In genomic region chr12:116714175-116714574, GRCh38 we compare ENCODE assay signal across 16 cellular contexts. TPM values are rescaled to one million over a fixed set of nuclear protein-coding genes. Genes with fewer than 3 reads are reported as not detected.
A peak's percentile ranks its signal among the peaks of the same experiment; 100 is the strongest.
DNase-seq lines count a peak whose midpoint lies in the region; ATAC-seq and TF ChIP-seq lines count a peak whose summit lies in the region.
"Had no signal": no experiment of that assay in that cellular context is flagged by ENCODE, and none has a peak within 500 bp of the region (broad histone marks: within the 10 kb centered on the region; RNA-seq: fewer than 3 reads in every experiment).

No MANE protein-coding gene starts in this region.

- peak; percentile 39 for DNase-seq in fibroblast of villous mesenchyme (ENCODE audit: low read depth)
- no peak for DNase-seq in stimulated activated effector memory CD8-positive, alpha-beta T cell treated with anti-CD3 and anti-CD28 coated beads, Interleukin-12 subunit alpha, Interleukin-12 subunit beta, amount 100 ng/mL, for 72 hours (ENCODE audit: low spot score in 2 of 2)
- DNase-seq in type B pancreatic cell (ENCODE audit: extremely low spot score, unreplicated experiment) = no peak
- no peak for DNase-seq in progenitor cell of endocrine pancreas (ENCODE audit: low spot score, unreplicated experiment)
- DNase-seq in NCI-H446 treated with DMSO at 0.1 percent for 48 hours (lab: John Stamatoyannopoulos, UW) = no peak
- DNase-seq: ACHN, EL, HFFc6, NCI-H1105, NCI-H1694 treated with DMSO at 0.1 percent for 48 hours, NCI-H2107, NCI-H2227 treated with DMSO at 0.1 percent for 48 hours, NCI-H524, PC-9 had no signal

- peaks cover 35 to 71% (median 62%) of the 10 kb centered on the region in 10 experiments for H3K4me1 ChIP-seq in BLaER1 treated with 17β-estradiol and CSF1 and Interleukin-3, amounts not matched to agents 10 nM and 100 nM
- peaks cover 35% of the 10 kb centered on the region for H3K4me1 ChIP-seq in HEK293 (ENCODE audit: control insufficient read depth, insufficient read depth, low read length)

- peak overlapping the region in 1 of 11 experiments; percentile 36; a peak in 1 of 22 replicates for H3K9ac ChIP-seq in BLaER1 treated with 17β-estradiol and CSF1 and Interleukin-3, amounts not matched to agents 10 nM and 100 nM

- H3K36me3 ChIP-seq in BLaER1 treated with 17β-estradiol and CSF1 and Interleukin-3, amounts not matched to agents 10 nM and 100 nM = peaks cover 33 to 61% (median 41%) of the 10 kb centered on the region in 11 experiments
- H3K36me3 ChIP-seq in HEK293 (ENCODE audit: control insufficient read depth in 2 of 2, insufficient read depth in 1 of 2, low read length in 2 of 2) = peaks cover 0 to 11% of the 10 kb centered on the region in 2 experiments; a peak in 1 of 3 replicates

- H3K4me3 ChIP-seq in BLaER1 treated with 17β-estradiol and CSF1 and Interleukin-3, amounts not matched to agents 10 nM and 100 nM = no peak overlapping the region
- H3K4me3 ChIP-seq in HEK293 (ENCODE audit: low read depth, low read length) (no peak overlapping the region), fibroblast of villous mesenchyme (ENCODE audit: low read depth, low read length) (no peak overlapping the region)
- H3K4me3 ChIP-seq: PC-9 had no signal

- H3K4me3 Mint-ChIP-seq in stimulated activated effector memory CD8-positive, alpha-beta T cell treated with anti-CD3 and anti-CD28 coated beads, Interleukin-12 subunit alpha, Interleukin-12 subunit beta, amount 100 ng/mL, for 72 hours = no peak overlapping the region
- H3K4me3 Mint-ChIP-seq in type B pancreatic cell (no peak overlapping the region), progenitor cell of endocrine pancreas (ENCODE audit: low read depth) (no peak overlapping the region)
- H3K4me3 Mint-ChIP-seq: HFFc6 had no signal

- H3K36me3 Mint-ChIP-seq in stimulated activated effector memory CD8-positive, alpha-beta T cell treated with anti-CD3 and anti-CD28 coated beads, Interleukin-12 subunit alpha, Interleukin-12 subunit beta, amount 100 ng/mL, for 72 hours = peaks cover 64% of the 10 kb centered on the region
- H3K36me3 Mint-ChIP-seq in type B pancreatic cell (peaks cover 17% of the 10 kb centered on the region), progenitor cell of endocrine pancreas (ENCODE audit: insufficient read depth) (peaks cover 17% of the 10 kb centered on the region)

- CTCF ChIA-PET in HEK293 (lab: Yijun Ruan, JAX) = interaction anchor here (0.8 to 1.1 kb wide), 2 partner anchors 11 to 13 kb away, joined by 3 read pairs; no protein-coding TSS in a partner anchor

- peaks cover 17% of the 10 kb centered on the region for H3K27me3 Mint-ChIP-seq in type B pancreatic cell
- H3K27me3 Mint-ChIP-seq in progenitor cell of endocrine pancreas = peaks cover 7% of the 10 kb centered on the region

- H3K9me3 ChIP-seq in BLaER1 treated with 17β-estradiol and CSF1 and Interleukin-3, amounts not matched to agents 10 nM and 100 nM (replicated peaks in 1 of 11) = no peaks in the 10 kb centered on the region
- H3K9me3 ChIP-seq in HEK293 (ENCODE audit: control insufficient read depth, insufficient read depth, low read depth, low read length) = no peaks in the 10 kb centered on the region

- H4K20me1 ChIP-seq in BLaER1 treated with 17β-estradiol and CSF1 and Interleukin-3, amounts not matched to agents 10 nM and 100 nM = peaks cover 4 to 36% (median 17%) of the 10 kb centered on the region in 11 experiments; a peak in 15 of 22 replicates

- peaks cover 16 to 23% (median 20%) of the 10 kb centered on the region in 11 experiments for H3K27me3 ChIP-seq in BLaER1 treated with 17β-estradiol and CSF1 and Interleukin-3, amounts not matched to agents 10 nM and 100 nM

- POLR2A ChIA-PET in HEK293 (lab: Yijun Ruan, JAX) = no interaction called here

- H3K9me3 Mint-ChIP-seq in stimulated activated effector memory CD8-positive, alpha-beta T cell treated with anti-CD3 and anti-CD28 coated beads, Interleukin-12 subunit alpha, Interleukin-12 subunit beta, amount 100 ng/mL, for 72 hours = no peaks in the 10 kb centered on the region
- H3K9me3 Mint-ChIP-seq in type B pancreatic cell (no peaks in the 10 kb centered on the region), progenitor cell of endocrine pancreas (ENCODE audit: low read depth) (no peaks in the 10 kb centered on the region)
- H3K9me3 Mint-ChIP-seq: HFFc6 had no signal

- peak overlapping the region in 1 of 11 experiments; percentile 35; a peak in 2 of 22 replicates for H3K27ac ChIP-seq in BLaER1 treated with 17β-estradiol and CSF1 and Interleukin-3, amounts not matched to agents 10 nM and 100 nM
- no peak overlapping the region for H3K27ac ChIP-seq in HEK293 (ENCODE audit: extremely low read depth, low read depth, low read length)
- H3K27ac ChIP-seq: PC-9 had no signal

- peak overlapping the region; percentile 18 for H3K27ac Mint-ChIP-seq in stimulated activated effector memory CD8-positive, alpha-beta T cell treated with anti-CD3 and anti-CD28 coated beads, Interleukin-12 subunit alpha, Interleukin-12 subunit beta, amount 100 ng/mL, for 72 hours
- H3K27ac Mint-ChIP-seq in type B pancreatic cell (no peak overlapping the region), progenitor cell of endocrine pancreas (no peak overlapping the region)
- H3K27ac Mint-ChIP-seq: HFFc6 had no signal

- H3K4me1 Mint-ChIP-seq in stimulated activated effector memory CD8-positive, alpha-beta T cell treated with anti-CD3 and anti-CD28 coated beads, Interleukin-12 subunit alpha, Interleukin-12 subunit beta, amount 100 ng/mL, for 72 hours = peaks cover 8% of the 10 kb centered on the region
- H3K4me1 Mint-ChIP-seq in type B pancreatic cell (ENCODE audit: unreplicated experiment) = peaks cover 59% of the 10 kb centered on the region
- H3K4me1 Mint-ChIP-seq in progenitor cell of endocrine pancreas (ENCODE audit: low read depth) = peaks cover 15% of the 10 kb centered on the region

- TF ChIP-seq CTCF in HEK293 (tag by site-specific recombination; IDR thresholded peaks at IDR 0.05) = no peak
- no peak for TF ChIP-seq CTCF in fibroblast of villous mesenchyme (IDR thresholded peaks at IDR 0.05; ENCODE audit: insufficient read depth, low read depth, low read length)
- TF ChIP-seq CTCF in type B pancreatic cell (conservative IDR thresholded peaks at IDR 0.05) = no peak
- no peak for TF ChIP-seq CTCF in progenitor cell of endocrine pancreas (IDR thresholded peaks at IDR 0.05; ENCODE audit: unreplicated experiment)

- ATAC-seq in stimulated activated effector memory CD8-positive, alpha-beta T cell treated with anti-CD3 and anti-CD28 coated beads, Interleukin-12 subunit alpha, Interleukin-12 subunit beta, amount 100 ng/mL, for 72 hours = no peak

- peak overlapping the region in 9 of 11 experiments; percentile 41 to 79 (median 72); a peak in 18 of 22 replicates for H3K4me2 ChIP-seq in BLaER1 treated with 17β-estradiol and CSF1 and Interleukin-3, amounts not matched to agents 10 nM and 100 nM
- H3K4me2 ChIP-seq: PC-9 had no signal

TF ChIP-seq in HEK293, 187 proteins besides CTCF, POLR2A, EP300 and RAD21 (continues in another document):
- TF ChIP-seq, protein P1, sequence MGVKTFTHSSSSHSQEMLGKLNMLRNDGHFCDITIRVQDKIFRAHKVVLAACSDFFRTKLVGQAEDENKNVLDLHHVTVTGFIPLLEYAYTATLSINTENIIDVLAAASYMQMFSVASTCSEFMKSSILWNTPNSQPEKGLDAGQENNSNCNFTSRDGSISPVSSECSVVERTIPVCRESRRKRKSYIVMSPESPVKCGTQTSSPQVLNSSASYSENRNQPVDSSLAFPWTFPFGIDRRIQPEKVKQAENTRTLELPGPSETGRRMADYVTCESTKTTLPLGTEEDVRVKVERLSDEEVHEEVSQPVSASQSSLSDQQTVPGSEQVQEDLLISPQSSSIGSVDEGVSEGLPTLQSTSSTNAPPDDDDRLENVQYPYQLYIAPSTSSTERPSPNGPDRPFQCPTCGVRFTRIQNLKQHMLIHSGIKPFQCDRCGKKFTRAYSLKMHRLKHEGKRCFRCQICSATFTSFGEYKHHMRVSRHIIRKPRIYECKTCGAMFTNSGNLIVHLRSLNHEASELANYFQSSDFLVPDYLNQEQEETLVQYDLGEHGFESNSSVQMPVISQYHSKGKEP (tag by site-specific recombination; IDR thresholded peaks at IDR 0.05) = peak; percentile 51
- TF ChIP-seq ZFP3 (tag by site-specific recombination; IDR thresholded peaks at IDR 0.05; ENCODE audit: low read depth) = no peak
- TF ChIP-seq ZNF423 (tag by site-specific recombination; IDR thresholded peaks at IDR 0.05) = 0 out of 2 replicates have a peak, but pooled peaks have one; percentile 38
- TF ChIP-seq YY2 (tag by site-specific recombination; IDR thresholded peaks at IDR 0.05) = no peak
- TF ChIP-seq ZIC2 (tag by site-specific recombination; IDR thresholded peaks at IDR 0.05) = peak; percentile 72
- TF ChIP-seq, protein P2, sequence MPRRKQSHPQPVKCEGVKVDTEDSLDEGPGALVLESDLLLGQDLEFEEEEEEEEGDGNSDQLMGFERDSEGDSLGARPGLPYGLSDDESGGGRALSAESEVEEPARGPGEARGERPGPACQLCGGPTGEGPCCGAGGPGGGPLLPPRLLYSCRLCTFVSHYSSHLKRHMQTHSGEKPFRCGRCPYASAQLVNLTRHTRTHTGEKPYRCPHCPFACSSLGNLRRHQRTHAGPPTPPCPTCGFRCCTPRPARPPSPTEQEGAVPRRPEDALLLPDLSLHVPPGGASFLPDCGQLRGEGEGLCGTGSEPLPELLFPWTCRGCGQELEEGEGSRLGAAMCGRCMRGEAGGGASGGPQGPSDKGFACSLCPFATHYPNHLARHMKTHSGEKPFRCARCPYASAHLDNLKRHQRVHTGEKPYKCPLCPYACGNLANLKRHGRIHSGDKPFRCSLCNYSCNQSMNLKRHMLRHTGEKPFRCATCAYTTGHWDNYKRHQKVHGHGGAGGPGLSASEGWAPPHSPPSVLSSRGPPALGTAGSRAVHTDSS (tag by site-specific recombination; IDR thresholded peaks at IDR 0.05) = no peak
- TF ChIP-seq ZNF600 (tag by site-specific recombination; IDR thresholded peaks at IDR 0.05) = no peak
- TF ChIP-seq ZNF16 (tag by site-specific recombination; IDR thresholded peaks at IDR 0.05; ENCODE audit: low read depth) = no peak
- TF ChIP-seq ZNF146 (tag by site-specific recombination; IDR thresholded peaks at IDR 0.05) = no peak
- TF ChIP-seq, protein P3, sequence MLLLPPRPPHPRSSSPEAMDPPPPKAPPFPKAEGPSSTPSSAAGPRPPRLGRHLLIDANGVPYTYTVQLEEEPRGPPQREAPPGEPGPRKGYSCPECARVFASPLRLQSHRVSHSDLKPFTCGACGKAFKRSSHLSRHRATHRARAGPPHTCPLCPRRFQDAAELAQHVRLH (tag by site-specific recombination; IDR thresholded peaks at IDR 0.05) = peak; percentile 12; the same call in 1 of the 2 replicates
- no peak for TF ChIP-seq FEZF1 (tag by site-specific recombination; IDR thresholded peaks at IDR 0.05)

RNA-seq across cellular contexts. Expression of gene SPRING1, which starts 23.7 kb away (rescaled TPM):
- total RNA-seq in fibroblast of villous mesenchyme = 27.4 and 28.9 TPM in 2 replicates
- 48.6 and 49.6 TPM in 2 replicates for total RNA-seq in type B pancreatic cell (ENCODE audit: low replicate concordance)
- total RNA-seq in progenitor cell of endocrine pancreas = 63.2 and 64.4 TPM in 2 replicates

RNA-seq across cellular contexts. Expression of gene RNFT2, which starts 23.9 kb away (rescaled TPM):
- total RNA-seq in fibroblast of villous mesenchyme (6.1 and 7.3 TPM in 2 replicates), type B pancreatic cell (ENCODE audit: low replicate concordance) (8.7 and 25.0 TPM in 2 replicates), progenitor cell of endocrine pancreas (31.6 and 32.1 TPM in 2 replicates)
